ENCODE assay signal across 17 cellular contexts in genomic region chr18:78138993-78139496, GRCh38.
DNase-seq lines count a peak whose midpoint lies in the region; ATAC-seq and TF ChIP-seq lines count a peak whose summit lies in the region.
"Had no signal": no experiment of that assay in that cellular context is flagged by ENCODE, and none has a peak within 500 bp of the region (broad histone marks: within the 10 kb centered on the region; RNA-seq: fewer than 3 reads in every experiment).

No MANE protein-coding gene starts in this region.

- peaks cover 34% of the 10 kb centered on the region for H3K9me3 Mint-ChIP-seq in WTC11
- H3K9me3 Mint-ChIP-seq: activated T-helper 1 cell treated with anti-CD3 and anti-CD28 coated beads, Interleukin-12 subunit alpha, Interleukin-12 subunit beta, Interleukin-2, Interleukin-4 antibody, amounts not matched to agents 30 ng/mL and 10 ng/mL and 1 ng/mL, durations not matched to agents 14 hours and 24 hours and 36 hours had no signal

- H3K36me3 Mint-ChIP-seq in WTC11, result peaks cover 30% of the 10 kb centered on the region

- 4% methylated on average over 11 of the region's 11 CpGs for WGBS in HUES64

- peaks cover 27% of the 10 kb centered on the region for H3K4me1 ChIP-seq in HUES64 (ENCODE audit: insufficient read depth, low read length)
- H3K4me1 ChIP-seq: heart right ventricle, tibial artery had no signal

- peaks cover 13% of the 10 kb centered on the region; the same call in 1 of the 2 replicates for H3K27me3 ChIP-seq in HUES64 (ENCODE audit: insufficient read depth, low read length)
- H3K27me3 ChIP-seq: tibial artery had no signal

- peak overlapping the region; percentile 76 for H3K27ac Mint-ChIP-seq in WTC11
- H3K27ac Mint-ChIP-seq: activated CD8-positive, alpha-beta T cell treated with anti-CD3 and anti-CD28 coated beads, Interleukin-2, amount 10 ng/mL, durations not matched to agents 7 days and 5 days; activated T-helper 1 cell treated with anti-CD3 and anti-CD28 coated beads, Interleukin-12 subunit alpha, Interleukin-12 subunit beta, Interleukin-2, Interleukin-4 antibody, amounts not matched to agents 30 ng/mL and 10 ng/mL and 1 ng/mL, durations not matched to agents 14 hours and 24 hours and 36 hours had no signal

- H3K9ac ChIP-seq in HUES64 (ENCODE audit: low read depth, low read length), result no peak overlapping the region

- H3K27ac ChIP-seq in HUES64 (ENCODE audit: low read depth, low read length), result peak overlapping the region; percentile 50; the same call in 1 of the 2 replicates
- H3K27ac ChIP-seq: heart right ventricle, tibial artery had no signal

- H3K9me3 ChIP-seq in HUES64 (ENCODE audit: insufficient read depth, low read depth, low read length), result no peaks in the 10 kb centered on the region
- H3K9me3 ChIP-seq: heart right ventricle, tibial artery had no signal

- H3K4me3 ChIP-seq in HUES64 (ENCODE audit: low read length), result no peak overlapping the region
- H3K4me3 ChIP-seq: heart right ventricle, tibial artery had no signal

- peaks cover 16% of the 10 kb centered on the region for H3K27me3 Mint-ChIP-seq in WTC11 (ENCODE audit: low read depth)

- DNase-seq in NCI-H187 treated with DMSO at 0.1 percent for 48 hours (lab: John Stamatoyannopoulos, UW), result peak; percentile 89
- DNase-seq in WTC11 (ENCODE audit: low spot score), result no peak
- peak; percentile 6 for DNase-seq in occipital lobe (lab: John Stamatoyannopoulos, UW)
- DNase-seq in SW480 (ENCODE audit: low spot score), result no peak
- DNase-seq: activated CD8-positive, alpha-beta T cell treated with anti-CD3 and anti-CD28 coated beads, Interleukin-2, amount 10 ng/mL, durations not matched to agents 7 days and 5 days; heart right ventricle; IMR-90; kidney glomerular epithelial cell; NK-92 treated with Interleukin-12 subunit alpha and Interleukin-12 subunit beta, amount 100 ng/mL, for 24 hours; stimulated activated CD4-positive, alpha-beta T cell treated with anti-CD3 and anti-CD28 coated beads, Interleukin-4, amount 100 ng/mL, for 24 hours; stimulated activated CD8-positive, alpha-beta memory T cell treated with anti-CD3 and anti-CD28 coated beads, Interleukin-4, amount 100 ng/mL, for 48 hours; SW 1271; tibial artery had no signal

- TF ChIP-seq CTCF in WTC11 (IDR thresholded peaks at IDR 0.05), result no peak

- ATAC-seq in WTC11 (peak; percentile 79), HG02678 (IDR thresholded peaks at IDR 0.05; ENCODE audit: unreplicated experiment) (no peak), GM19467 (IDR thresholded peaks at IDR 0.05; ENCODE audit: unreplicated experiment) (no peak)
- ATAC-seq: activated CD8-positive, alpha-beta T cell treated with anti-CD3 and anti-CD28 coated beads, Interleukin-2, amount 10 ng/mL, durations not matched to agents 7 days and 5 days; heart right ventricle had no signal

- CTCF ChIA-PET in WTC11 (lab: Charles Lee), result no interaction called here

- no peaks in the 10 kb centered on the region for H3K36me3 ChIP-seq in HUES64 (ENCODE audit: insufficient read depth, low read length)
- H3K36me3 ChIP-seq: heart right ventricle, tibial artery had no signal

- no peak overlapping the region; the same call in 1 of the 2 replicates for H3K4me3 Mint-ChIP-seq in WTC11
- H3K4me3 Mint-ChIP-seq: activated CD8-positive, alpha-beta T cell treated with anti-CD3 and anti-CD28 coated beads, Interleukin-2, amount 10 ng/mL, durations not matched to agents 7 days and 5 days; activated T-helper 1 cell treated with anti-CD3 and anti-CD28 coated beads, Interleukin-12 subunit alpha, Interleukin-12 subunit beta, Interleukin-2, Interleukin-4 antibody, amounts not matched to agents 30 ng/mL and 10 ng/mL and 1 ng/mL, durations not matched to agents 14 hours and 24 hours and 36 hours had no signal

- peaks cover 36% of the 10 kb centered on the region for H3K4me1 Mint-ChIP-seq in WTC11

- POLR2A ChIA-PET in WTC11 (lab: Charles Lee), result interaction anchor here (0.5 kb wide), 1 partner anchor 839 kb away, joined by 3 read pairs; no protein-coding TSS in a partner anchor

TF ChIP-seq in WTC11, 78 proteins besides CTCF, POLR2A, EP300 and RAD21:
- TF ChIP-seq FOXP4 (CRISPR knock-in tag; IDR thresholded peaks at IDR 0.05), result peak; percentile 43; the same call in 1 of the 2 replicates
- TF ChIP-seq, protein P1, sequence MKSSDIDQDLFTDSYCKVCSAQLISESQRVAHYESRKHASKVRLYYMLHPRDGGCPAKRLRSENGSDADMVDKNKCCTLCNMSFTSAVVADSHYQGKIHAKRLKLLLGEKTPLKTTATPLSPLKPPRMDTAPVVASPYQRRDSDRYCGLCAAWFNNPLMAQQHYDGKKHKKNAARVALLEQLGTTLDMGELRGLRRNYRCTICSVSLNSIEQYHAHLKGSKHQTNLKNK (CRISPR knock-in tag; IDR thresholded peaks at IDR 0.05), result peak; percentile 46; the same call in 1 of the 2 replicates
- TF ChIP-seq, protein P2, sequence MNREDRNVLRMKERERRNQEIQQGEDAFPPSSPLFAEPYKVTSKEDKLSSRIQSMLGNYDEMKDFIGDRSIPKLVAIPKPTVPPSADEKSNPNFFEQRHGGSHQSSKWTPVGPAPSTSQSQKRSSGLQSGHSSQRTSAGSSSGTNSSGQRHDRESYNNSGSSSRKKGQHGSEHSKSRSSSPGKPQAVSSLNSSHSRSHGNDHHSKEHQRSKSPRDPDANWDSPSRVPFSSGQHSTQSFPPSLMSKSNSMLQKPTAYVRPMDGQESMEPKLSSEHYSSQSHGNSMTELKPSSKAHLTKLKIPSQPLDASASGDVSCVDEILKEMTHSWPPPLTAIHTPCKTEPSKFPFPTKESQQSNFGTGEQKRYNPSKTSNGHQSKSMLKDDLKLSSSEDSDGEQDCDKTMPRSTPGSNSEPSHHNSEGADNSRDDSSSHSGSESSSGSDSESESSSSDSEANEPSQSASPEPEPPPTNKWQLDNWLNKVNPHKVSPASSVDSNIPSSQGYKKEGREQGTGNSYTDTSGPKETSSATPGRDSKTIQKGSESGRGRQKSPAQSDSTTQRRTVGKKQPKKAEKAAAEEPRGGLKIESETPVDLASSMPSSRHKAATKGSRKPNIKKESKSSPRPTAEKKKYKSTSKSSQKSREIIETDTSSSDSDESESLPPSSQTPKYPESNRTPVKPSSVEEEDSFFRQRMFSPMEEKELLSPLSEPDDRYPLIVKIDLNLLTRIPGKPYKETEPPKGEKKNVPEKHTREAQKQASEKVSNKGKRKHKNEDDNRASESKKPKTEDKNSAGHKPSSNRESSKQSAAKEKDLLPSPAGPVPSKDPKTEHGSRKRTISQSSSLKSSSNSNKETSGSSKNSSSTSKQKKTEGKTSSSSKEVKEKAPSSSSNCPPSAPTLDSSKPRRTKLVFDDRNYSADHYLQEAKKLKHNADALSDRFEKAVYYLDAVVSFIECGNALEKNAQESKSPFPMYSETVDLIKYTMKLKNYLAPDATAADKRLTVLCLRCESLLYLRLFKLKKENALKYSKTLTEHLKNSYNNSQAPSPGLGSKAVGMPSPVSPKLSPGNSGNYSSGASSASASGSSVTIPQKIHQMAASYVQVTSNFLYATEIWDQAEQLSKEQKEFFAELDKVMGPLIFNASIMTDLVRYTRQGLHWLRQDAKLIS (CRISPR knock-in tag; IDR thresholded peaks at IDR 0.05; ENCODE audit: borderline replicate concordance), result no peak
- TF ChIP-seq USF2 (CRISPR knock-in tag; IDR thresholded peaks at IDR 0.05), result no peak
TF ChIP-seq in WTC11: peak in this region for 2.

Comparison
In these comparisons a context has a peak if more than half of its experiments do, and no peak if none do; other contexts are left out.
1. DNase-seq: peak in NCI-H187 treated with DMSO at 0.1 percent for 48 hours (single experiment) and occipital lobe (single experiment); none in WTC11 (single experiment) and SW480 (single experiment).